Comparison of ENCODE assay signal across 24 cellular contexts in the genomic region with DNA sequence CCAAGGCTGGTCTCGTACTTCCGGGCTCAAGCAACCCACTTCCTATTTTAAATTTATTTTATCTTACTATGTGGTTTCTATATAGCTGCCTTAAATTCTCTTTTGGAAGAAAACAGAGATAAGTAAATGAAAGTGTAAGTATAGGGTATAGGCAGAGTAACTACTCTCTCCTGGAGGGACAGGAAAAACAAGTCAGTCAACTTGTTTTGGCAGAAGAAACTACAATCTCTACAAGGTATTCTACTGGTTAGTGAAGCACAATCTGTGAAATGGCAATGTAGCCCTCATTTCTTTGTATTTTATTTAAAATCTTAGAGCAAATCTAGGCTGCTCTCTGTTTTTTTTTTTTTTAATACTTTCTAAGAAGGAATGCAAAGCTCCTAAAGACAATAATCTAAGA. TPM values are rescaled to one million over a fixed set of nuclear protein-coding genes. Genes with fewer than 3 reads are reported as not detected.
DNase-seq lines count a peak whose midpoint lies in the region; ATAC-seq and TF ChIP-seq lines count a peak whose summit lies in the region.
"Had no signal": no experiment of that assay in that cellular context is flagged by ENCODE, and none has a peak within 500 bp of the region (broad histone marks: within the 10 kb centered on the region; RNA-seq: fewer than 3 reads in every experiment).

No MANE protein-coding gene starts in this region.

- in situ Hi-C loops in T47D (cut with HindIII; ENCODE audit: low pct_unique_long_range_greater_than_20kb, low sequenced_read_pairs), result no loop called here

- DNase-seq in T47D (ENCODE audit: low read depth in 1 of 2, low spot score in 1 of 2) (peak; percentile 26 to 91), breast epithelium (ENCODE audit: low spot score in 2 of 2) (no peak), prostate gland (ENCODE audit: low spot score) (peak; percentile 57), NCI-H1930 (lab: John Stamatoyannopoulos, UW) (no peak)
- no peak for DNase-seq in activated CD4-positive, CD25-positive, alpha-beta regulatory T cell treated with anti-CD3 and anti-CD28 coated beads, Interleukin-2, amount 50 U/mL, for 72 hours
- DNase-seq: AML-193; CD4-positive, alpha-beta memory T cell; COR-L47; DMS79 treated with DMSO at 0.1 percent for 48 hours; GF-D8; HCEC 1CT; MM.1S; NCI-H2081; NCI-H2227 treated with DMSO at 0.1 percent for 48 hours; NCI-H526 treated with DMSO at 0.1 percent for 48 hours; SJCRH30 had no signal

- no peak for TF ChIP-seq POLR2A in breast epithelium (IDR thresholded peaks at IDR 0.05)
- no peak for TF ChIP-seq POLR2A in prostate gland (IDR thresholded peaks at IDR 0.05)

- 72% methylated on average over 2 of the region's 2 CpGs for WGBS in prostate gland

- TF ChIP-seq RAD21 in Ishikawa (IDR thresholded peaks at IDR 0.05; ENCODE audit: low read depth), result no peak

- H3K27me3 ChIP-seq in breast epithelium (no peaks in the 10 kb centered on the region), prostate gland (replicated peaks; ENCODE audit: insufficient read depth) (no peaks in the 10 kb centered on the region)
- H3K27me3 ChIP-seq: BLaER1 treated with 17β-estradiol and CSF1 and Interleukin-3, amounts not matched to agents 10 nM and 100 nM; SJCRH30 had no signal

- no peaks in the 10 kb centered on the region for H3K9me3 ChIP-seq in breast epithelium
- no peaks in the 10 kb centered on the region for H3K9me3 ChIP-seq in prostate gland
- H3K9me3 ChIP-seq: A549; BLaER1 treated with 17β-estradiol and CSF1 and Interleukin-3, amounts not matched to agents 10 nM and 100 nM; SJCRH30 had no signal

- no peak for ATAC-seq in GM21515 (IDR thresholded peaks at IDR 0.05; ENCODE audit: unreplicated experiment)
- ATAC-seq: A549, K562, Panc1, SK-N-SH treated with all-trans-retinoic acid at 6 μM for 48 hours had no signal

- no peaks in the 10 kb centered on the region for H3K36me3 ChIP-seq in breast epithelium
- H3K36me3 ChIP-seq in prostate gland, result no peaks in the 10 kb centered on the region

- H3K4me3 ChIP-seq in breast epithelium, result no peak overlapping the region
- no peak overlapping the region for H3K4me3 ChIP-seq in prostate gland
- H3K4me3 ChIP-seq: A549; BLaER1 treated with 17β-estradiol and CSF1 and Interleukin-3, amounts not matched to agents 10 nM and 100 nM; K562; SJCRH30 had no signal

- TF ChIP-seq CTCF in breast epithelium (IDR thresholded peaks at IDR 0.05), result no peak
- no peak for TF ChIP-seq CTCF in VCaP (conservative IDR thresholded peaks at IDR 0.05)
- no peak for TF ChIP-seq CTCF in prostate gland (IDR thresholded peaks at IDR 0.05)

- no peak for TF ChIP-seq EP300 in Ishikawa (IDR thresholded peaks at IDR 0.05; ENCODE audit: borderline replicate concordance)

- no peaks in the 10 kb centered on the region for H3K4me1 ChIP-seq in breast epithelium
- H3K4me1 ChIP-seq in prostate gland (replicated peaks), result peaks cover 2% of the 10 kb centered on the region
- H3K4me1 ChIP-seq: BLaER1 treated with 17β-estradiol and CSF1 and Interleukin-3, amounts not matched to agents 10 nM and 100 nM; SJCRH30 had no signal

- H3K27ac ChIP-seq in breast epithelium (no peak overlapping the region), VCaP (peak overlapping the region; percentile 15; the same call in 1 of the 2 replicates), prostate gland (no peak overlapping the region)
- H3K27ac ChIP-seq: A549; BLaER1 treated with 17β-estradiol and CSF1 and Interleukin-3, amounts not matched to agents 10 nM and 100 nM; SJCRH30 had no signal

- intact Hi-C loops in breast epithelium (cut with DNase I; ENCODE audit: low total_unique reads) (no loop called here), prostate gland (cut with DNase I) (no loop called here)

TF ChIP-seq in Ishikawa, 13 proteins besides CTCF, POLR2A, EP300 and RAD21:
- peak; percentile 54; the same call in 1 of the 2 replicates for TF ChIP-seq NFIC (IDR thresholded peaks at IDR 0.05)
- TF ChIP-seq TCF12 (IDR thresholded peaks at IDR 0.05; ENCODE audit: low read depth), result no peak

RNA-seq across cellular contexts. Expression of a gene that starts 55.4 kb away (rescaled TPM):
- total RNA-seq in breast epithelium (10 to 100 TPM; 21.0 to 34.7 (median 31.0) TPM), prostate gland (10 to 100 TPM; 22.4 to 26.2 TPM)

RNA-seq across cellular contexts. Expression of a gene that starts 55.6 kb away (rescaled TPM):
- 10 to 100 TPM in 2 of 3 donors, 1 to 10 TPM in 1; 8.5 to 12.1 (median 11.1) TPM for total RNA-seq in breast epithelium
- total RNA-seq in prostate gland, result 10 to 100 TPM in 1 of 2 donors, 1 to 10 TPM in 1; 8.7 to 17.4 TPM

Comparison
In these comparisons a context has a peak if more than half of its experiments do, and no peak if none do; other contexts are left out.
1. DNase-seq: peak in T47D (2 of 2) and prostate gland (single experiment); none in breast epithelium (0 of 2), NCI-H1930 (0 of 2) and activated CD4-positive, CD25-positive, alpha-beta regulatory T cell treated with anti-CD3 and anti-CD28 coated beads, Interleukin-2, amount 50 U/mL, for 72 hours (single experiment).